Comparison of ENCODE assay signal across 1 cellular context in the genomic region with DNA sequence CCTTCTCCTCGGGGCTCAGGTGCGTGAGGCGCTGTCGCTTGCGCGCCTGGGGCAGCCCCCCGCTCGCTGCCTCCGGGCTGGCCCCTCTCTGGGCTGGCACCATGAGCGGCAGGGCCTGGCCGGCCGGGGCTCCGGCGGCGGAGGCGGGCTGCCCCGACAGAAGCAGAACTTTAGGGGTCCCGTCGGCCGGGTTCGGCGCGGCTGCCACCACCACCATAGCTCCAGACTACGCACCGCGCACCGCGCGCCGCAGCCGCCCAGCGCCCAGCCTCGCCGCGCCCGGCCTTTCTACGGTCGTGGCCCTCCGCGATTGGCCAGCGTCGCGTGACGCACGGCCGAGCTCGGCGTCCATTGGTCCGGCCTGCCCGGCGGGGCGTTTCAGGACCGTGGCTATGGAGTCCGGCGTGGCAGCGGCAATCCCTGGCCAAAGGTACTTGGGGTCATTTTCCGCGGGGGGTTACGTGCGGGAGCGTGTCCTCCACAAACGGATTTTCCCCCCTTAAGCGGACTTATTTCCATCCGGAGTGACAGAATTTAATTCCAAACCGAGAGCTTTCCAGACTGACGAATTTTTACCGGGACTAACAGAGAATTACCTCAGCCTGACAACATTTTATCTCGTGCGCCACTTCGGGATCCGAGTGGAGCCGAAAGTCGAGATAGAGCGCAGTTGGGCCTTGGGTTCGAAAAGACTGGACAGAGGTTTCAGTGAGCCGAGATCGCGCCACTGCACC.
TF ChIP-seq lines count a peak whose summit lies in the region.

XBP1 (minus strand) TSS at position 262 of the 734 bp plus-strand sequence.

TF ChIP-seq in K562, 482 proteins besides CTCF, POLR2A, EP300 and RAD21 (continued from another document and continues in another):
- TF ChIP-seq, protein P1, sequence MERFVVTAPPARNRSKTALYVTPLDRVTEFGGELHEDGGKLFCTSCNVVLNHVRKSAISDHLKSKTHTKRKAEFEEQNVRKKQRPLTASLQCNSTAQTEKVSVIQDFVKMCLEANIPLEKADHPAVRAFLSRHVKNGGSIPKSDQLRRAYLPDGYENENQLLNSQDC (CRISPR knock-in tag; IDR thresholded peaks at IDR 0.05), result no peak
- TF ChIP-seq ILF3 (IDR thresholded peaks at IDR 0.05; ENCODE audit: borderline replicate concordance), result no peak
- no peak for TF ChIP-seq HMG20B (CRISPR knock-in tag; IDR thresholded peaks at IDR 0.05)
- TF ChIP-seq SOX6 (IDR thresholded peaks at IDR 0.05), result 0 out of 2 replicates have a peak, but pooled peaks have one; percentile 18
- no peak for TF ChIP-seq TRIM28 (IDR thresholded peaks at IDR 0.05)
- TF ChIP-seq NR2C2 (CRISPR knock-in tag; IDR thresholded peaks at IDR 0.05), result 0 out of 2 replicates have a peak, but pooled peaks have one; percentile 9
- TF ChIP-seq NR2C2 (tag; IDR thresholded peaks at IDR 0.05), result peak; percentile 37; the same call in 1 of the 2 replicates
- TF ChIP-seq XRCC5 (IDR thresholded peaks at IDR 0.05; ENCODE audit: low read depth, low read length), result no peak
- TF ChIP-seq, protein P2, sequence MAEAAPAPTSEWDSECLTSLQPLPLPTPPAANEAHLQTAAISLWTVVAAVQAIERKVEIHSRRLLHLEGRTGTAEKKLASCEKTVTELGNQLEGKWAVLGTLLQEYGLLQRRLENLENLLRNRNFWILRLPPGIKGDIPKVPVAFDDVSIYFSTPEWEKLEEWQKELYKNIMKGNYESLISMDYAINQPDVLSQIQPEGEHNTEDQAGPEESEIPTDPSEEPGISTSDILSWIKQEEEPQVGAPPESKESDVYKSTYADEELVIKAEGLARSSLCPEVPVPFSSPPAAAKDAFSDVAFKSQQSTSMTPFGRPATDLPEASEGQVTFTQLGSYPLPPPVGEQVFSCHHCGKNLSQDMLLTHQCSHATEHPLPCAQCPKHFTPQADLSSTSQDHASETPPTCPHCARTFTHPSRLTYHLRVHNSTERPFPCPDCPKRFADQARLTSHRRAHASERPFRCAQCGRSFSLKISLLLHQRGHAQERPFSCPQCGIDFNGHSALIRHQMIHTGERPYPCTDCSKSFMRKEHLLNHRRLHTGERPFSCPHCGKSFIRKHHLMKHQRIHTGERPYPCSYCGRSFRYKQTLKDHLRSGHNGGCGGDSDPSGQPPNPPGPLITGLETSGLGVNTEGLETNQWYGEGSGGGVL (CRISPR knock-in tag; IDR thresholded peaks at IDR 0.05), result no peak
- TF ChIP-seq PURB (CRISPR knock-in tag; IDR thresholded peaks at IDR 0.05; ENCODE audit: low read depth), result no peak
- TF ChIP-seq SMARCC2 (IDR thresholded peaks at IDR 0.05; ENCODE audit: low read depth), result no peak
- no peak for TF ChIP-seq HBP1 (CRISPR knock-in tag; IDR thresholded peaks at IDR 0.05)
- no peak for TF ChIP-seq USF2 (CRISPR knock-in tag; IDR thresholded peaks at IDR 0.05)
- peak; percentile 85; the same call in 1 of the 2 replicates for TF ChIP-seq PHF8 (IDR thresholded peaks at IDR 0.05; ENCODE audit: borderline replicate concordance, low read length)
- peak; percentile 71 for TF ChIP-seq PCBP1 (IDR thresholded peaks at IDR 0.05; ENCODE audit: low read depth, low read length, poor library complexity, severe bottlenecking)
- no peak for TF ChIP-seq BCL6 (CRISPR knock-in tag; IDR thresholded peaks at IDR 0.05)
- no peak for TF ChIP-seq PHTF2 (CRISPR knock-in tag; IDR thresholded peaks at IDR 0.05)
- TF ChIP-seq, protein P3, sequence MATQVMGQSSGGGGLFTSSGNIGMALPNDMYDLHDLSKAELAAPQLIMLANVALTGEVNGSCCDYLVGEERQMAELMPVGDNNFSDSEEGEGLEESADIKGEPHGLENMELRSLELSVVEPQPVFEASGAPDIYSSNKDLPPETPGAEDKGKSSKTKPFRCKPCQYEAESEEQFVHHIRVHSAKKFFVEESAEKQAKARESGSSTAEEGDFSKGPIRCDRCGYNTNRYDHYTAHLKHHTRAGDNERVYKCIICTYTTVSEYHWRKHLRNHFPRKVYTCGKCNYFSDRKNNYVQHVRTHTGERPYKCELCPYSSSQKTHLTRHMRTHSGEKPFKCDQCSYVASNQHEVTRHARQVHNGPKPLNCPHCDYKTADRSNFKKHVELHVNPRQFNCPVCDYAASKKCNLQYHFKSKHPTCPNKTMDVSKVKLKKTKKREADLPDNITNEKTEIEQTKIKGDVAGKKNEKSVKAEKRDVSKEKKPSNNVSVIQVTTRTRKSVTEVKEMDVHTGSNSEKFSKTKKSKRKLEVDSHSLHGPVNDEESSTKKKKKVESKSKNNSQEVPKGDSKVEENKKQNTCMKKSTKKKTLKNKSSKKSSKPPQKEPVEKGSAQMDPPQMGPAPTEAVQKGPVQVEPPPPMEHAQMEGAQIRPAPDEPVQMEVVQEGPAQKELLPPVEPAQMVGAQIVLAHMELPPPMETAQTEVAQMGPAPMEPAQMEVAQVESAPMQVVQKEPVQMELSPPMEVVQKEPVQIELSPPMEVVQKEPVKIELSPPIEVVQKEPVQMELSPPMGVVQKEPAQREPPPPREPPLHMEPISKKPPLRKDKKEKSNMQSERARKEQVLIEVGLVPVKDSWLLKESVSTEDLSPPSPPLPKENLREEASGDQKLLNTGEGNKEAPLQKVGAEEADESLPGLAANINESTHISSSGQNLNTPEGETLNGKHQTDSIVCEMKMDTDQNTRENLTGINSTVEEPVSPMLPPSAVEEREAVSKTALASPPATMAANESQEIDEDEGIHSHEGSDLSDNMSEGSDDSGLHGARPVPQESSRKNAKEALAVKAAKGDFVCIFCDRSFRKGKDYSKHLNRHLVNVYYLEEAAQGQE (CRISPR knock-in tag; IDR thresholded peaks at IDR 0.05; ENCODE audit: low read depth), result no peak
- TF ChIP-seq MGA (IDR thresholded peaks at IDR 0.05), result peak; percentile 57
- no peak for TF ChIP-seq ADNP (tag; IDR thresholded peaks at IDR 0.05)
- no peak for TF ChIP-seq TCF15 (CRISPR knock-in tag; IDR thresholded peaks at IDR 0.05)
- TF ChIP-seq CREB5 (CRISPR knock-in tag; IDR thresholded peaks at IDR 0.05), result no peak
- peak; percentile 53 for TF ChIP-seq PCBP2 (IDR thresholded peaks at IDR 0.05; ENCODE audit: low read depth, low read length, poor library complexity, severe bottlenecking)
- no peak for TF ChIP-seq ZFP30 (CRISPR knock-in tag; IDR thresholded peaks at IDR 0.05; ENCODE audit: borderline replicate concordance)
- TF ChIP-seq, protein P4, sequence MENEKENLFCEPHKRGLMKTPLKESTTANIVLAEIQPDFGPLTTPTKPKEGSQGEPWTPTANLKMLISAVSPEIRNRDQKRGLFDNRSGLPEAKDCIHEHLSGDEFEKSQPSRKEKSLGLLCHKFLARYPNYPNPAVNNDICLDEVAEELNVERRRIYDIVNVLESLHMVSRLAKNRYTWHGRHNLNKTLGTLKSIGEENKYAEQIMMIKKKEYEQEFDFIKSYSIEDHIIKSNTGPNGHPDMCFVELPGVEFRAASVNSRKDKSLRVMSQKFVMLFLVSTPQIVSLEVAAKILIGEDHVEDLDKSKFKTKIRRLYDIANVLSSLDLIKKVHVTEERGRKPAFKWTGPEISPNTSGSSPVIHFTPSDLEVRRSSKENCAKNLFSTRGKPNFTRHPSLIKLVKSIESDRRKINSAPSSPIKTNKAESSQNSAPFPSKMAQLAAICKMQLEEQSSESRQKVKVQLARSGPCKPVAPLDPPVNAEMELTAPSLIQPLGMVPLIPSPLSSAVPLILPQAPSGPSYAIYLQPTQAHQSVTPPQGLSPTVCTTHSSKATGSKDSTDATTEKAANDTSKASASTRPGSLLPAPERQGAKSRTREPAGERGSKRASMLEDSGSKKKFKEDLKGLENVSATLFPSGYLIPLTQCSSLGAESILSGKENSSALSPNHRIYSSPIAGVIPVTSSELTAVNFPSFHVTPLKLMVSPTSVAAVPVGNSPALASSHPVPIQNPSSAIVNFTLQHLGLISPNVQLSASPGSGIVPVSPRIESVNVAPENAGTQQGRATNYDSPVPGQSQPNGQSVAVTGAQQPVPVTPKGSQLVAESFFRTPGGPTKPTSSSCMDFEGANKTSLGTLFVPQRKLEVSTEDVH (IDR thresholded peaks at IDR 0.05; ENCODE audit: low read depth, partially characterized antibody), result no peak
